8 cellular contexts compared by ENCODE assay signal in genomic region chr14:24297190-24297964, GRCh38. TPM values are rescaled to one million over a fixed set of nuclear protein-coding genes. Genes with fewer than 3 reads are reported as not detected.
A peak's percentile ranks its signal among the peaks of the same experiment; 100 is the strongest.
DNase-seq lines count a peak whose midpoint lies in the region; ATAC-seq and TF ChIP-seq lines count a peak whose summit lies in the region.

No MANE protein-coding gene starts in this region.

- peak; percentile 2 for ATAC-seq in GM21526 (IDR thresholded peaks at IDR 0.05; ENCODE audit: low FRiP score, unreplicated experiment)
- ATAC-seq in activated T-helper 17 cell treated with anti-CD3 and anti-CD28 coated beads, Interleukin-2, amount 50 U/mL, for 72 hours (replicated peaks): peak; percentile 40
- ATAC-seq in left colon: peak; percentile 24
- ATAC-seq in GM19455 (IDR thresholded peaks at IDR 0.05; ENCODE audit: unreplicated experiment): no peak

- H3K4me1 Mint-ChIP-seq in activated T-helper 17 cell treated with anti-CD3 and anti-CD28 coated beads, Interleukin-2, amount 50 U/mL, for 72 hours: peaks cover 24% of the 10 kb centered on the region

- H3K27ac Mint-ChIP-seq in activated T-helper 17 cell treated with anti-CD3 and anti-CD28 coated beads, Interleukin-2, amount 50 U/mL, for 72 hours: peak overlapping the region; percentile 58

- peak overlapping the region; percentile 25 for H3K4me3 Mint-ChIP-seq in activated T-helper 17 cell treated with anti-CD3 and anti-CD28 coated beads, Interleukin-2, amount 50 U/mL, for 72 hours

- peaks cover 63% of the 10 kb centered on the region for H3K36me3 Mint-ChIP-seq in activated T-helper 17 cell treated with anti-CD3 and anti-CD28 coated beads, Interleukin-2, amount 50 U/mL, for 72 hours (ENCODE audit: low read depth)

- no peaks in the 10 kb centered on the region for H3K9me3 Mint-ChIP-seq in activated T-helper 17 cell treated with anti-CD3 and anti-CD28 coated beads, Interleukin-2, amount 50 U/mL, for 72 hours

- no peaks in the 10 kb centered on the region for H3K27me3 Mint-ChIP-seq in activated T-helper 17 cell treated with anti-CD3 and anti-CD28 coated beads, Interleukin-2, amount 50 U/mL, for 72 hours

- DNase-seq in DMS 273 (lab: John Stamatoyannopoulos, UW; ENCODE audit: unreplicated experiment): peak; percentile 64
- DNase-seq in DMS 273 treated with DMSO at 0.1 percent for 48 hours (lab: John Stamatoyannopoulos, UW): no peak
- DNase-seq in left colon: no peak
- no peak for DNase-seq in NCI-H2029 (lab: John Stamatoyannopoulos, UW)

- intact Hi-C loops in left colon (cut with DNase I, micrococcal nuclease): loop anchor here in 1 of 2 donors (5.0 kb wide), 1 partner anchor 55 kb away; the partner anchor contains the start of gene TINF2

- TF ChIP-seq CTCF in LNCAP (IDR thresholded peaks at IDR 0.05): peak; percentile 49; the same call in 1 of the 2 replicates

RNA-seq across cellular contexts. Expression of gene DHRS1, which starts 2.2 kb away (rescaled TPM):
- total RNA-seq in activated T-helper 17 cell treated with anti-CD3 and anti-CD28 coated beads, Interleukin-2, amount 50 U/mL, for 72 hours: 10 to 100 TPM; 12.6 to 14.2 TPM
- total RNA-seq in left colon: 10 to 100 TPM; 64.2 to 76.6 TPM

RNA-seq across cellular contexts. Expression of gene NOP9, which starts 2.3 kb away (rescaled TPM):
- 10 to 100 TPM; 21.2 to 42.2 TPM for total RNA-seq in activated T-helper 17 cell treated with anti-CD3 and anti-CD28 coated beads, Interleukin-2, amount 50 U/mL, for 72 hours
- total RNA-seq in left colon: 10 to 100 TPM; 24.4 to 26.0 TPM

RNA-seq across cellular contexts. Expression of gene CIDEB, which starts 10.4 kb away (rescaled TPM):
- total RNA-seq in activated T-helper 17 cell treated with anti-CD3 and anti-CD28 coated beads, Interleukin-2, amount 50 U/mL, for 72 hours: 10 to 100 TPM; 14.9 to 28.1 TPM
- 10 to 100 TPM; 10.7 to 16.6 TPM for total RNA-seq in left colon

RNA-seq across cellular contexts. Expression of gene LTB4R2, which starts 12.6 kb away (rescaled TPM):
- total RNA-seq in activated T-helper 17 cell treated with anti-CD3 and anti-CD28 coated beads, Interleukin-2, amount 50 U/mL, for 72 hours: 10 to 100 TPM in 1 of 2 donors, 1 to 10 TPM in 1; 8.7 to 13.5 TPM
- 1 to 10 TPM; 2.9 to 4.2 TPM for total RNA-seq in left colon

RNA-seq across cellular contexts. Expression of gene LTB4R, which starts 13.9 kb away (rescaled TPM):
- 10 to 100 TPM; 11.6 to 21.4 TPM for total RNA-seq in activated T-helper 17 cell treated with anti-CD3 and anti-CD28 coated beads, Interleukin-2, amount 50 U/mL, for 72 hours
- 1 to 10 TPM; 2.9 to 4.3 TPM for total RNA-seq in left colon

Comparison
In these comparisons a context has a peak if more than half of its experiments do, and no peak if none do; other contexts are left out.
1. RNA of gene DHRS1, which starts 2.2 kb away (total RNA-seq): 64.2 to 76.6 TPM in left colon; 12.6 to 14.2 TPM in activated T-helper 17 cell treated with anti-CD3 and anti-CD28 coated beads, Interleukin-2, amount 50 U/mL, for 72 hours; every median in the first group is over 4 times any median in the second.